10 cellular contexts compared by ENCODE assay signal in the genomic region with DNA sequence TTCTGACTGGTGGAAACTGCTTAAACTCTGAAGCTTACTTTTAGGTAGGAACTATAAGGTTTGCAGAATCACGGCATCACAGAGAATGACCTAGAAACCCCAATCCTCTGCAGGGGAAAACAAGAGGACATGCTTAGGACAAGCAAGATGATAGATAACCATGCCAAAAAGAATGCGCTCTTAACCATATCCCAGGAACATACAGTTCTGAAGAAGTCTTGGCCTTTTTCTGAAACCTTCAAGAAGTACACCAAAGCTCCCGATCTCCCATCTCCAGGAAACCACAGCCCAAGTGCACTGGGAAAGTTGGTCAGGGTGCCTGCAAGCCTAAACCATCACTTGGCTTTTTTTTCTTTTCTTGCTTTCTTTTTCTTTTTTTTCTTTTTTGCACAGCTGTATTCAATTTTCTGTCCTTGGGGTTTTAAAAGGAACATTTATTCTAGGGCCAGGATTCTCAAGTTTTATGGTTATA. TPM values are rescaled to one million over a fixed set of nuclear protein-coding genes. Genes with fewer than 3 reads are reported as not detected.
DNase-seq lines count a peak whose midpoint lies in the region; ATAC-seq and TF ChIP-seq lines count a peak whose summit lies in the region.
"Had no signal": no experiment of that assay in that cellular context is flagged by ENCODE, and none has a peak within 500 bp of the region (broad histone marks: within the 10 kb centered on the region; RNA-seq: fewer than 3 reads in every experiment).

No MANE protein-coding gene starts in this region.

- TF ChIP-seq CTCF in chondrocyte (IDR thresholded peaks at IDR 0.05), result peak; percentile 13
- TF ChIP-seq CTCF in transverse colon (IDR thresholded peaks at IDR 0.05), result no peak
- no peak for TF ChIP-seq CTCF in GM20000 (IDR thresholded peaks at IDR 0.05; ENCODE audit: extremely low read depth, missing control alignments)
- no peak for TF ChIP-seq CTCF in GM23338 (conservative IDR thresholded peaks at IDR 0.05; ENCODE audit: low read depth in 2 of 2)

- peak overlapping the region; percentile 6 for H3K27ac ChIP-seq in mesodermal cell (ENCODE audit: low read depth, low read length, severe bottlenecking)
- peak overlapping the region; percentile 83 to 86 (median 84) for H3K27ac ChIP-seq in transverse colon
- no peak overlapping the region for H3K27ac ChIP-seq in GM23338 (ENCODE audit: low read depth)
- H3K27ac ChIP-seq: cardiac muscle cell had no signal

- H3K4me3 ChIP-seq in mesodermal cell (ENCODE audit: extremely low read depth, insufficient read depth, low read length, poor library complexity, severe bottlenecking), result no peak overlapping the region
- H3K4me3 ChIP-seq in transverse colon, result peak overlapping the region in 3 of 4 donors; percentile 0 to 28 (median 8)
- H3K4me3 ChIP-seq in GM23338, result no peak overlapping the region
- H3K4me3 ChIP-seq: cardiac muscle cell had no signal

- ATAC-seq in activated T-cell treated with anti-CD3 and anti-CD28 coated beads, Interleukin-2, amount 50 U/mL, for 72 hours (replicated peaks in 1 of 2), result no peak
- ATAC-seq in GM23338, result no peak

- H3K9me2 ChIP-seq in GM23338 (ENCODE audit: insufficient read depth), result no peaks in the 10 kb centered on the region

- H3K9me3 Mint-ChIP-seq in activated T-cell treated with anti-CD3 and anti-CD28 coated beads, Interleukin-2, amount 50 U/mL, for 72 hours, result no peaks in the 10 kb centered on the region
- no peaks in the 10 kb centered on the region for H3K9me3 Mint-ChIP-seq in chondrocyte (ENCODE audit: low read depth)
- H3K9me3 Mint-ChIP-seq in GM23338, result peaks cover 6% of the 10 kb centered on the region; the same call in 1 of the 3 replicates

- H3K36me3 ChIP-seq in mesodermal cell (ENCODE audit: control insufficient read depth, insufficient read depth, low read length), result peaks cover 45% of the 10 kb centered on the region
- no peaks in the 10 kb centered on the region for H3K36me3 ChIP-seq in transverse colon
- no peaks in the 10 kb centered on the region for H3K36me3 ChIP-seq in GM23338 (ENCODE audit: insufficient read depth)
- H3K36me3 ChIP-seq: cardiac muscle cell had no signal

- H3K36me3 Mint-ChIP-seq in activated T-cell treated with anti-CD3 and anti-CD28 coated beads, Interleukin-2, amount 50 U/mL, for 72 hours (ENCODE audit: insufficient read depth in 2 of 2), result peaks cover 0 to 2% of the 10 kb centered on the region in 2 donors
- H3K36me3 Mint-ChIP-seq in chondrocyte (ENCODE audit: low read depth), result peaks cover 2% of the 10 kb centered on the region
- peaks cover 8% of the 10 kb centered on the region; the same call in 1 of the 3 replicates for H3K36me3 Mint-ChIP-seq in GM23338 (ENCODE audit: low read depth)

- no peak for TF ChIP-seq EP300 in transverse colon (IDR thresholded peaks at IDR 0.05; ENCODE audit: low read depth)

- no peak for DNase-seq in activated T-cell treated with anti-CD3 and anti-CD28 coated beads, Interleukin-2, amount 50 U/mL, for 72 hours
- DNase-seq in activated T-cell treated with anti-CD3 and anti-CD28 coated beads, Interleukin-2, amount 50 U/mL, for 1 hour, result no peak
- no peak for DNase-seq in chondrocyte (ENCODE audit: low spot score)
- DNase-seq in transverse colon, result no peak
- DNase-seq in retina, result no peak
- no peak for DNase-seq in GM20000 (ENCODE audit: low spot score)
- no peak for DNase-seq in GM23338 (ENCODE audit: low spot score)
- DNase-seq: AML-193 had no signal

- peaks cover 4% of the 10 kb centered on the region; the same call in 1 of the 2 replicates for H3K79me2 ChIP-seq in GM23338 (replicated peaks; ENCODE audit: insufficient read depth)

- no peak for TF ChIP-seq POLR2A in transverse colon (IDR thresholded peaks at IDR 0.05)

- intact Hi-C loops in transverse colon (cut with DNase I; ENCODE audit: low total_unique reads), result no loop called here

- no peaks in the 10 kb centered on the region for H3K9me3 ChIP-seq in mesodermal cell (ENCODE audit: control insufficient read depth, low read length)
- H3K9me3 ChIP-seq in transverse colon, result no peaks in the 10 kb centered on the region

- no peaks in the 10 kb centered on the region for H3K27me3 Mint-ChIP-seq in activated T-cell treated with anti-CD3 and anti-CD28 coated beads, Interleukin-2, amount 50 U/mL, for 72 hours (ENCODE audit: low read depth)
- H3K27me3 Mint-ChIP-seq in chondrocyte (ENCODE audit: low read depth) (no peaks in the 10 kb centered on the region), GM23338 (ENCODE audit: insufficient read depth, low read depth, poor library complexity) (peaks cover 2% of the 10 kb centered on the region)

- in situ Hi-C loops in transverse colon (cut with MboI; ENCODE audit: low pct_ligation_motif_present in 1 of 4, low pct_unique_long_range_greater_than_20kb in 1 of 4, low sequenced_read_pairs in 3 of 4), result no loop called here

- peaks cover 45% of the 10 kb centered on the region for H3K4me1 ChIP-seq in mesodermal cell (ENCODE audit: control insufficient read depth, insufficient read depth, low read length, poor library complexity, severe bottlenecking)
- H3K4me1 ChIP-seq in transverse colon, result peaks cover 38 to 71% (median 51%) of the 10 kb centered on the region in 4 donors
- peaks cover 6% of the 10 kb centered on the region; the same call in 1 of the 2 replicates for H3K4me1 ChIP-seq in GM23338 (ENCODE audit: insufficient read depth)

- no peak overlapping the region for H2AFZ ChIP-seq in GM23338

- H3K27me3 ChIP-seq in transverse colon (no peaks in the 10 kb centered on the region), GM23338 (ENCODE audit: insufficient read depth) (no peaks in the 10 kb centered on the region)
- H3K27me3 ChIP-seq: cardiac muscle cell had no signal

- H3K4me2 ChIP-seq in GM23338, result no peak overlapping the region

- H3K4me1 Mint-ChIP-seq in activated T-cell treated with anti-CD3 and anti-CD28 coated beads, Interleukin-2, amount 50 U/mL, for 72 hours (ENCODE audit: low read depth), result peaks cover 38% of the 10 kb centered on the region
- H3K4me1 Mint-ChIP-seq in chondrocyte (ENCODE audit: low read depth), result peaks cover 95% of the 10 kb centered on the region
- peaks cover 31% of the 10 kb centered on the region for H3K4me1 Mint-ChIP-seq in GM23338

- 80 to 100% methylated on average over 2 to 3 of the region's 3 CpGs for WGBS in mesodermal cell (ENCODE audit: insufficient coverage in 2 of 2), 2 experiments
- 14 to 33% methylated on average over 2 to 3 of the region's 3 CpGs for WGBS in transverse colon (ENCODE audit: low coverage in 1 of 2), 2 donors

- H3F3A ChIP-seq in GM23338 (replicated peaks; ENCODE audit: low read depth), result no peaks in the 10 kb centered on the region

- no peaks in the 10 kb centered on the region for H4K20me1 ChIP-seq in GM23338 (replicated peaks; ENCODE audit: insufficient read depth)

- peak overlapping the region; percentile 73 to 74 for H3K4me3 Mint-ChIP-seq in activated T-cell treated with anti-CD3 and anti-CD28 coated beads, Interleukin-2, amount 50 U/mL, for 72 hours
- H3K4me3 Mint-ChIP-seq in chondrocyte (ENCODE audit: unreplicated experiment), result peak overlapping the region; percentile 31
- no peak overlapping the region for H3K4me3 Mint-ChIP-seq in GM23338

- no peak overlapping the region for H3K27ac Mint-ChIP-seq in activated T-cell treated with anti-CD3 and anti-CD28 coated beads, Interleukin-2, amount 50 U/mL, for 72 hours
- peak overlapping the region; percentile 91 for H3K27ac Mint-ChIP-seq in chondrocyte (ENCODE audit: unreplicated experiment)
- H3K27ac Mint-ChIP-seq in GM23338, result no peak overlapping the region

TF ChIP-seq in GM23338, 12 proteins besides CTCF, POLR2A, EP300 and RAD21 (continues in another document):
- TF ChIP-seq, protein P1, sequence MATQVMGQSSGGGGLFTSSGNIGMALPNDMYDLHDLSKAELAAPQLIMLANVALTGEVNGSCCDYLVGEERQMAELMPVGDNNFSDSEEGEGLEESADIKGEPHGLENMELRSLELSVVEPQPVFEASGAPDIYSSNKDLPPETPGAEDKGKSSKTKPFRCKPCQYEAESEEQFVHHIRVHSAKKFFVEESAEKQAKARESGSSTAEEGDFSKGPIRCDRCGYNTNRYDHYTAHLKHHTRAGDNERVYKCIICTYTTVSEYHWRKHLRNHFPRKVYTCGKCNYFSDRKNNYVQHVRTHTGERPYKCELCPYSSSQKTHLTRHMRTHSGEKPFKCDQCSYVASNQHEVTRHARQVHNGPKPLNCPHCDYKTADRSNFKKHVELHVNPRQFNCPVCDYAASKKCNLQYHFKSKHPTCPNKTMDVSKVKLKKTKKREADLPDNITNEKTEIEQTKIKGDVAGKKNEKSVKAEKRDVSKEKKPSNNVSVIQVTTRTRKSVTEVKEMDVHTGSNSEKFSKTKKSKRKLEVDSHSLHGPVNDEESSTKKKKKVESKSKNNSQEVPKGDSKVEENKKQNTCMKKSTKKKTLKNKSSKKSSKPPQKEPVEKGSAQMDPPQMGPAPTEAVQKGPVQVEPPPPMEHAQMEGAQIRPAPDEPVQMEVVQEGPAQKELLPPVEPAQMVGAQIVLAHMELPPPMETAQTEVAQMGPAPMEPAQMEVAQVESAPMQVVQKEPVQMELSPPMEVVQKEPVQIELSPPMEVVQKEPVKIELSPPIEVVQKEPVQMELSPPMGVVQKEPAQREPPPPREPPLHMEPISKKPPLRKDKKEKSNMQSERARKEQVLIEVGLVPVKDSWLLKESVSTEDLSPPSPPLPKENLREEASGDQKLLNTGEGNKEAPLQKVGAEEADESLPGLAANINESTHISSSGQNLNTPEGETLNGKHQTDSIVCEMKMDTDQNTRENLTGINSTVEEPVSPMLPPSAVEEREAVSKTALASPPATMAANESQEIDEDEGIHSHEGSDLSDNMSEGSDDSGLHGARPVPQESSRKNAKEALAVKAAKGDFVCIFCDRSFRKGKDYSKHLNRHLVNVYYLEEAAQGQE (IDR thresholded peaks at IDR 0.05; ENCODE audit: unreplicated experiment), result no peak
- TF ChIP-seq JUNB (IDR thresholded peaks at IDR 0.05; ENCODE audit: unreplicated experiment) (no peak), ZNF331 (CRISPR knock-in tag; IDR thresholded peaks at IDR 0.05; ENCODE audit: low read depth) (no peak), STAT1 (IDR thresholded peaks at IDR 0.05; ENCODE audit: unreplicated experiment) (no peak)
- TF ChIP-seq, protein P2, sequence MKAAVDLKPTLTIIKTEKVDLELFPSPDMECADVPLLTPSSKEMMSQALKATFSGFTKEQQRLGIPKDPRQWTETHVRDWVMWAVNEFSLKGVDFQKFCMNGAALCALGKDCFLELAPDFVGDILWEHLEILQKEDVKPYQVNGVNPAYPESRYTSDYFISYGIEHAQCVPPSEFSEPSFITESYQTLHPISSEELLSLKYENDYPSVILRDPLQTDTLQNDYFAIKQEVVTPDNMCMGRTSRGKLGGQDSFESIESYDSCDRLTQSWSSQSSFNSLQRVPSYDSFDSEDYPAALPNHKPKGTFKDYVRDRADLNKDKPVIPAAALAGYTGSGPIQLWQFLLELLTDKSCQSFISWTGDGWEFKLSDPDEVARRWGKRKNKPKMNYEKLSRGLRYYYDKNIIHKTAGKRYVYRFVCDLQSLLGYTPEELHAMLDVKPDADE (IDR thresholded peaks at IDR 0.05), result no peak

RNA-seq across cellular contexts. Expression of a gene that starts 12.2 kb away (rescaled TPM):
- 10 to 100 TPM; 12.2 to 14.2 TPM for total RNA-seq in activated T-cell treated with anti-CD3 and anti-CD28 coated beads, Interleukin-2, amount 50 U/mL, for 72 hours
- total RNA-seq in chondrocyte, result 112 to 136 TPM (median 118 TPM) in 3 replicates
- 67.2 TPM for polyA plus RNA-seq in mesodermal cell (2013, experiment 1 of 2)
- 68.2 TPM for polyA plus RNA-seq in mesodermal cell (2013, experiment 2 of 2)
- total RNA-seq in transverse colon, result 100 to 1,000 TPM; 146 to 192 (median 156) TPM
- total RNA-seq in GM23338 (2014; rRNA removed; shearing (Covaris generic)), result 7.8 and 8.8 TPM in 2 replicates
- 23.9 and 34.9 TPM in 2 replicates for polyA plus RNA-seq in GM23338 (2016; fragmentation: Nextera tagmentation; extraction: Ambion mirVana)

Comparison
In these comparisons a context has a peak if more than half of its experiments do, and no peak if none do; other contexts are left out.
1. H3K4me3 ChIP-seq: peak in transverse colon (3 of 4); none in mesodermal cell (single experiment) and GM23338 (single experiment).